In genomic region chr18:59928201-59928600, GRCh38 we compare ENCODE assay signal across 1 cellular context.
TF ChIP-seq lines count a peak whose summit lies in the region.

No MANE protein-coding gene starts in this region.

TF ChIP-seq in K562, 482 proteins besides CTCF, POLR2A, EP300 and RAD21:
- TF ChIP-seq, protein P1, sequence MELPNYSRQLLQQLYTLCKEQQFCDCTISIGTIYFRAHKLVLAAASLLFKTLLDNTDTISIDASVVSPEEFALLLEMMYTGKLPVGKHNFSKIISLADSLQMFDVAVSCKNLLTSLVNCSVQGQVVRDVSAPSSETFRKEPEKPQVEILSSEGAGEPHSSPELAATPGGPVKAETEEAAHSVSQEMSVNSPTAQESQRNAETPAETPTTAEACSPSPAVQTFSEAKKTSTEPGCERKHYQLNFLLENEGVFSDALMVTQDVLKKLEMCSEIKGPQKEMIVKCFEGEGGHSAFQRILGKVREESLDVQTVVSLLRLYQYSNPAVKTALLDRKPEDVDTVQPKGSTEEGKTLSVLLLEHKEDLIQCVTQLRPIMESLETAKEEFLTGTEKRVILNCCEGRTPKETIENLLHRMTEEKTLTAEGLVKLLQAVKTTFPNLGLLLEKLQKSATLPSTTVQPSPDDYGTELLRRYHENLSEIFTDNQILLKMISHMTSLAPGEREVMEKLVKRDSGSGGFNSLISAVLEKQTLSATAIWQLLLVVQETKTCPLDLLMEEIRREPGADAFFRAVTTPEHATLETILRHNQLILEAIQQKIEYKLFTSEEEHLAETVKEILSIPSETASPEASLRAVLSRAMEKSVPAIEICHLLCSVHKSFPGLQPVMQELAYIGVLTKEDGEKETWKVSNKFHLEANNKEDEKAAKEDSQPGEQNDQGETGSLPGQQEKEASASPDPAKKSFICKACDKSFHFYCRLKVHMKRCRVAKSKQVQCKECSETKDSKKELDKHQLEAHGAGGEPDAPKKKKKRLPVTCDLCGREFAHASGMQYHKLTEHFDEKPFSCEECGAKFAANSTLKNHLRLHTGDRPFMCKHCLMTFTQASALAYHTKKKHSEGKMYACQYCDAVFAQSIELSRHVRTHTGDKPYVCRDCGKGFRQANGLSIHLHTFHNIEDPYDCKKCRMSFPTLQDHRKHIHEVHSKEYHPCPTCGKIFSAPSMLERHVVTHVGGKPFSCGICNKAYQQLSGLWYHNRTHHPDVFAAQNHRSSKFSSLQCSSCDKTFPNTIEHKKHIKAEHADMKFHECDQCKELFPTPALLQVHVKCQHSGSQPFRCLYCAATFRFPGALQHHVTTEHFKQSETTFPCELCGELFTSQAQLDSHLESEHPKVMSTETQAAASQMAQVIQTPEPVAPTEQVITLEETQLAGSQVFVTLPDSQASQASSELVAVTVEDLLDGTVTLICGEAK (IDR thresholded peaks at IDR 0.05), result no peak
- TF ChIP-seq, protein P1 (CRISPR knock-in tag; IDR thresholded peaks at IDR 0.05), result no peak
- TF ChIP-seq CHAMP1 (IDR thresholded peaks at IDR 0.05), result no peak
- 0 out of 2 replicates have a peak, but pooled peaks have one; percentile 5 for TF ChIP-seq ZFX (CRISPR knock-in tag; IDR thresholded peaks at IDR 0.05)
- TF ChIP-seq ILF3 (IDR thresholded peaks at IDR 0.05; ENCODE audit: borderline replicate concordance), result no peak
- no peak for TF ChIP-seq EZH2 (IDR thresholded peaks at IDR 0.05; ENCODE audit: borderline replicate concordance, low read depth, low read length)
